1 cellular context compared by ENCODE assay signal in the genomic region with DNA sequence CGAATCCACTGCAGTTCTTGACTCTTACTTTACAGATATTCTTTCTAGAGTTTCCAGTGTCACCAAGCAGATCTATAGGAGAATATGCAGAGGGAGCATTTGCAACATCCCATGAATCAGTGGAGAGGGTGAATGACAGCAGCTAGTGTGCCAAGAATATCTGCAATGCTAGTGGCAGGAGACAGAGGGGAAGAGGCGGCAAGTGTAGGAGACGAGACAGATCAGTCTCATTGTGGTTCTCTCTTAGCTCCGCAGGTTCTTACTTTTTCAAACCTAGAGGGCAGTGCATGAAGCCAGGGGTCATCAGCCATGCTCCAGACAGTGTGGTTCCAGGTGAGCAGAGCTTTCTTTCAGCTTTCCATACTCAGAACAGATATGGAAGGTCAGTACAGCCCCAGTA.
TF ChIP-seq lines count a peak whose summit lies in the region.

No MANE protein-coding gene starts in this region.

TF ChIP-seq in HepG2, 621 proteins besides CTCF, POLR2A, EP300 and RAD21:
- TF ChIP-seq, protein P1, sequence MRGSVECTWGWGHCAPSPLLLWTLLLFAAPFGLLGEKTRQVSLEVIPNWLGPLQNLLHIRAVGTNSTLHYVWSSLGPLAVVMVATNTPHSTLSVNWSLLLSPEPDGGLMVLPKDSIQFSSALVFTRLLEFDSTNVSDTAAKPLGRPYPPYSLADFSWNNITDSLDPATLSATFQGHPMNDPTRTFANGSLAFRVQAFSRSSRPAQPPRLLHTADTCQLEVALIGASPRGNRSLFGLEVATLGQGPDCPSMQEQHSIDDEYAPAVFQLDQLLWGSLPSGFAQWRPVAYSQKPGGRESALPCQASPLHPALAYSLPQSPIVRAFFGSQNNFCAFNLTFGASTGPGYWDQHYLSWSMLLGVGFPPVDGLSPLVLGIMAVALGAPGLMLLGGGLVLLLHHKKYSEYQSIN (CRISPR knock-in tag; IDR thresholded peaks at IDR 0.05; ENCODE audit: borderline replicate concordance) = no peak
- TF ChIP-seq, protein P2, sequence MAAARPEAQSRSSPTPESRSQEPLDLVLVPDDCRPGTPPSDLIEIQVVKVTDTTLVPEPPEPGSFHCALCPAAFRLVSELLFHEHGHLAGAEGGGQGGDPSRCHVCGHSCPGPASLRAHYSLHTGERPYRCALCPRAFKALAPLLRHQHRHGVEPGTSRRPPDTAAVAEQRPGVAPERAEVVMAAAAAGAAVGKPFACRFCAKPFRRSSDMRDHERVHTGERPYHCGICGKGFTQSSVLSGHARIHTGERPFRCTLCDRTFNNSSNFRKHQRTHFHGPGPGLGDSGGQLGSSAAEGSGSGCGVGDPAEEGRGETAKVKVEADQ (CRISPR knock-in tag; IDR thresholded peaks at IDR 0.05; ENCODE audit: borderline replicate concordance) = 0 out of 2 replicates have a peak, but pooled peaks have one; percentile 2
- TF ChIP-seq KMT2B (CRISPR knock-in tag; IDR thresholded peaks at IDR 0.05) (no peak), POLR2AphosphoS5 (IDR thresholded peaks at IDR 0.05; ENCODE audit: low read depth, low read length) (no peak), ZNF460 (CRISPR knock-in tag; IDR thresholded peaks at IDR 0.05; ENCODE audit: borderline replicate concordance) (no peak), SP4 (CRISPR knock-in tag; IDR thresholded peaks at IDR 0.05) (peak; percentile 39; the same call in 1 of the 2 replicates), ATF7 (IDR thresholded peaks at IDR 0.05) (no peak), ATF7 (CRISPR knock-in tag; IDR thresholded peaks at IDR 0.05) (no peak), GLI4 (CRISPR knock-in tag; IDR thresholded peaks at IDR 0.05; ENCODE audit: borderline replicate concordance) (0 out of 2 replicates have a peak, but pooled peaks have one; percentile 37), NCOR1 (IDR thresholded peaks at IDR 0.05; ENCODE audit: borderline replicate concordance, low read length) (no peak), ZMYM3 (CRISPR knock-in tag; IDR thresholded peaks at IDR 0.05) (no peak), TCF12 (IDR thresholded peaks at IDR 0.05) (no peak), TCF12 (CRISPR knock-in tag; IDR thresholded peaks at IDR 0.05) (no peak), IRX3 (CRISPR knock-in tag; IDR thresholded peaks at IDR 0.05; ENCODE audit: borderline replicate concordance, low read depth) (no peak)
- TF ChIP-seq, protein P3, sequence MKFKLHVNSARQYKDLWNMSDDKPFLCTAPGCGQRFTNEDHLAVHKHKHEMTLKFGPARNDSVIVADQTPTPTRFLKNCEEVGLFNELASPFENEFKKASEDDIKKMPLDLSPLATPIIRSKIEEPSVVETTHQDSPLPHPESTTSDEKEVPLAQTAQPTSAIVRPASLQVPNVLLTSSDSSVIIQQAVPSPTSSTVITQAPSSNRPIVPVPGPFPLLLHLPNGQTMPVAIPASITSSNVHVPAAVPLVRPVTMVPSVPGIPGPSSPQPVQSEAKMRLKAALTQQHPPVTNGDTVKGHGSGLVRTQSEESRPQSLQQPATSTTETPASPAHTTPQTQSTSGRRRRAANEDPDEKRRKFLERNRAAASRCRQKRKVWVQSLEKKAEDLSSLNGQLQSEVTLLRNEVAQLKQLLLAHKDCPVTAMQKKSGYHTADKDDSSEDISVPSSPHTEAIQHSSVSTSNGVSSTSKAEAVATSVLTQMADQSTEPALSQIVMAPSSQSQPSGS (CRISPR knock-in tag; IDR thresholded peaks at IDR 0.05) = no peak
- TF ChIP-seq, protein P4, sequence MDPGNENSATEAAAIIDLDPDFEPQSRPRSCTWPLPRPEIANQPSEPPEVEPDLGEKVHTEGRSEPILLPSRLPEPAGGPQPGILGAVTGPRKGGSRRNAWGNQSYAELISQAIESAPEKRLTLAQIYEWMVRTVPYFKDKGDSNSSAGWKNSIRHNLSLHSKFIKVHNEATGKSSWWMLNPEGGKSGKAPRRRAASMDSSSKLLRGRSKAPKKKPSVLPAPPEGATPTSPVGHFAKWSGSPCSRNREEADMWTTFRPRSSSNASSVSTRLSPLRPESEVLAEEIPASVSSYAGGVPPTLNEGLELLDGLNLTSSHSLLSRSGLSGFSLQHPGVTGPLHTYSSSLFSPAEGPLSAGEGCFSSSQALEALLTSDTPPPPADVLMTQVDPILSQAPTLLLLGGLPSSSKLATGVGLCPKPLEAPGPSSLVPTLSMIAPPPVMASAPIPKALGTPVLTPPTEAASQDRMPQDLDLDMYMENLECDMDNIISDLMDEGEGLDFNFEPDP (CRISPR knock-in tag; conservative IDR thresholded peaks at IDR 0.05) = 0 out of 2 replicates have a peak, but pooled peaks have one; percentile 6
- TF ChIP-seq, protein P5, sequence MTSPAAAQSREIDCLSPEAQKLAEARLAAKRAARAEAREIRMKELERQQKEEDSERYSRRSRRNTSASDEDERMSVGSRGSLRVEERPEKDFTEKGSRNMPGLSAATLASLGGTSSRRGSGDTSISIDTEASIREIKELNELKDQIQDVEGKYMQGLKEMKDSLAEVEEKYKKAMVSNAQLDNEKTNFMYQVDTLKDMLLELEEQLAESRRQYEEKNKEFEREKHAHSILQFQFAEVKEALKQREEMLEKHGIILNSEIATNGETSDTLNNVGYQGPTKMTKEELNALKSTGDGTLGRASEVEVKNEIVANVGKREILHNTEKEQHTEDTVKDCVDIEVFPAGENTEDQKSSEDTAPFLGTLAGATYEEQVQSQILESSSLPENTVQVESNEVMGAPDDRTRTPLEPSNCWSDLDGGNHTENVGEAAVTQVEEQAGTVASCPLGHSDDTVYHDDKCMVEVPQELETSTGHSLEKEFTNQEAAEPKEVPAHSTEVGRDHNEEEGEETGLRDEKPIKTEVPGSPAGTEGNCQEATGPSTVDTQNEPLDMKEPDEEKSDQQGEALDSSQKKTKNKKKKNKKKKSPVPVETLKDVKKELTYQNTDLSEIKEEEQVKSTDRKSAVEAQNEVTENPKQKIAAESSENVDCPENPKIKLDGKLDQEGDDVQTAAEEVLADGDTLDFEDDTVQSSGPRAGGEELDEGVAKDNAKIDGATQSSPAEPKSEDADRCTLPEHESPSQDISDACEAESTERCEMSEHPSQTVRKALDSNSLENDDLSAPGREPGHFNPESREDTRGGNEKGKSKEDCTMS (CRISPR knock-in tag; conservative IDR thresholded peaks at IDR 0.05) = no peak
- TF ChIP-seq, protein P6, sequence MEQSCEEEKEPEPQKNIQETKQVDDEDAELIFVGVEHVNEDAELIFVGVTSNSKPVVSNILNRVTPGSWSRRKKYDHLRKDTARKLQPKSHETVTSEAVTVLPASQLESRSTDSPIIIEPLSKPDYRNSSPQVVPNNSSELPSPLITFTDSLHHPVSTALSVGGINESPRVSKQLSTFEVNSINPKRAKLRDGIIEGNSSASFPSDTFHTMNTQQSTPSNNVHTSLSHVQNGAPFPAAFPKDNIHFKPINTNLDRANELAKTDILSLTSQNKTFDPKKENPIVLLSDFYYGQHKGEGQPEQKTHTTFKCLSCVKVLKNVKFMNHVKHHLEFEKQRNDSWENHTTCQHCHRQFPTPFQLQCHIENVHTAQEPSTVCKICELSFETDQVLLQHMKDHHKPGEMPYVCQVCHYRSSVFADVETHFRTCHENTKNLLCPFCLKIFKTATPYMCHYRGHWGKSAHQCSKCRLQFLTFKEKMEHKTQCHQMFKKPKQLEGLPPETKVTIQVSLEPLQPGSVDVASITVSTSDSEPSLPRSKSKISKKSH (CRISPR knock-in tag; IDR thresholded peaks at IDR 0.05; ENCODE audit: borderline replicate concordance) = no peak
